18 cellular contexts compared by ENCODE assay signal in the genomic region with DNA sequence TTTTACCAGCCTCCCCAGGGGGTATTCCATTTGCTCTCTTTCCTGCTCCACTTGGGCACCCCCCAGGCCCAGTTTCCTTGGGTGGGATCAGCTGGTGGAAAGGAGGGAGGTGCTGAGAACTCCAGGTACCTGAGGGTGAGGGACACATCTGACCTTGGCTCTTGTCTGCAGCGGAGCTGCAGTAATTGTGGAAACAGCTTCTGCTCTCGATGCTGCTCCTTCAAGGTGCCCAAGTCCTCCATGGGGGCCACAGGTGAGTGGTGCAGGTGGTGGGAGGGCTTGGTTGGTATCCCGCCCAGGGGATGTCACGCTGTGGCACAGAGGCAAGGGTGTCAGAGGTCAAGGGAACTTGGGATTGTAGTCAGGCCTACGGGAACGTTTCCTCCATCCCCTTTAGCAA. TPM values are rescaled to one million over a fixed set of nuclear protein-coding genes. Genes with fewer than 3 reads are reported as not detected.
DNase-seq lines count a peak whose midpoint lies in the region; ATAC-seq and TF ChIP-seq lines count a peak whose summit lies in the region.
"Had no signal": no experiment of that assay in that cellular context is flagged by ENCODE, and none has a peak within 500 bp of the region (broad histone marks: within the 10 kb centered on the region; RNA-seq: fewer than 3 reads in every experiment).

No MANE protein-coding gene starts in this region.

- no peaks in the 10 kb centered on the region for H3K79me2 ChIP-seq in trophoblast cell (ENCODE audit: control insufficient read depth, insufficient read depth, low read length, poor library complexity)

- no peak overlapping the region for H3K27ac Mint-ChIP-seq in activated naive CD4-positive, alpha-beta T cell treated with anti-CD3 and anti-CD28 coated beads, Interleukin-2, amount 10 ng/mL, durations not matched to agents 7 days and 5 days
- peak overlapping the region; percentile 29 for H3K27ac Mint-ChIP-seq in activated T-helper 1 cell treated with anti-CD3 and anti-CD28 coated beads, Interleukin-12 subunit alpha, Interleukin-12 subunit beta, Interleukin-2, Interleukin-4 antibody, amounts not matched to agents 30 ng/mL and 10 ng/mL and 1 ng/mL, durations not matched to agents 14 hours and 24 hours and 36 hours
- no peak overlapping the region for H3K27ac Mint-ChIP-seq in chondrocyte (ENCODE audit: unreplicated experiment)
- H3K27ac Mint-ChIP-seq: CD8-positive, alpha-beta memory T cell; H9 had no signal

- H3K4ac ChIP-seq in trophoblast cell (ENCODE audit: low read depth, low read length), result no peak overlapping the region

- no CpG with 5 or more reads among the region's 6 CpGs for WGBS in trophoblast cell (ENCODE audit: extremely low coverage, insufficient coverage, insufficient read length)

- TF ChIP-seq CTCF in chondrocyte (IDR thresholded peaks at IDR 0.05) (no peak), upper lobe of right lung (IDR thresholded peaks at IDR 0.05) (no peak)

- CTCF ChIA-PET in activated naive CD4-positive, alpha-beta T cell treated with anti-CD3 and anti-CD28 coated beads, Interleukin-2, amount 10 ng/mL, durations not matched to agents 7 days and 5 days (lab: Charles Lee), result interaction anchor here (1.2 to 1.6 kb wide), 2 partner anchors 111 to 112 kb away, joined by 3 to 6 read pairs; no protein-coding TSS in a partner anchor

- no peak overlapping the region for H2AK5ac ChIP-seq in trophoblast cell (ENCODE audit: low read length)

- no peaks in the 10 kb centered on the region for H3K9me3 Mint-ChIP-seq in activated naive CD4-positive, alpha-beta T cell treated with anti-CD3 and anti-CD28 coated beads, Interleukin-2, amount 10 ng/mL, durations not matched to agents 7 days and 5 days
- no peaks in the 10 kb centered on the region for H3K9me3 Mint-ChIP-seq in activated T-helper 1 cell treated with anti-CD3 and anti-CD28 coated beads, Interleukin-12 subunit alpha, Interleukin-12 subunit beta, Interleukin-2, Interleukin-4 antibody, amounts not matched to agents 30 ng/mL and 10 ng/mL and 1 ng/mL, durations not matched to agents 14 hours and 24 hours and 36 hours
- H3K9me3 Mint-ChIP-seq in chondrocyte (ENCODE audit: low read depth), result no peaks in the 10 kb centered on the region
- H3K9me3 Mint-ChIP-seq: CD4-positive, CD25-positive, alpha-beta regulatory T cell; CD8-positive, alpha-beta memory T cell; H9 had no signal

- H3K4me2 ChIP-seq in trophoblast cell (ENCODE audit: low read length), result no peak overlapping the region

- H3K9me3 ChIP-seq in upper lobe of right lung (no peaks in the 10 kb centered on the region), trophoblast cell (ENCODE audit: insufficient read depth, low read depth, low read length) (no peaks in the 10 kb centered on the region)
- H3K9me3 ChIP-seq: BE2C had no signal

- H2AFZ ChIP-seq in trophoblast cell (ENCODE audit: insufficient read depth, low read length, poor library complexity), result no peak overlapping the region

- no peak overlapping the region for H4K8ac ChIP-seq in trophoblast cell (ENCODE audit: low read depth, low read length)

- no peak overlapping the region for H3K4me3 Mint-ChIP-seq in activated naive CD4-positive, alpha-beta T cell treated with anti-CD3 and anti-CD28 coated beads, Interleukin-2, amount 10 ng/mL, durations not matched to agents 7 days and 5 days
- H3K4me3 Mint-ChIP-seq in activated T-helper 1 cell treated with anti-CD3 and anti-CD28 coated beads, Interleukin-12 subunit alpha, Interleukin-12 subunit beta, Interleukin-2, Interleukin-4 antibody, amounts not matched to agents 30 ng/mL and 10 ng/mL and 1 ng/mL, durations not matched to agents 14 hours and 24 hours and 36 hours, result no peak overlapping the region
- H3K4me3 Mint-ChIP-seq in chondrocyte (ENCODE audit: unreplicated experiment), result no peak overlapping the region
- H3K4me3 Mint-ChIP-seq: CD4-positive, CD25-positive, alpha-beta regulatory T cell; CD8-positive, alpha-beta memory T cell; H9 had no signal

- no peak overlapping the region for H3K4me3 ChIP-seq in upper lobe of right lung
- H3K4me3 ChIP-seq in trophoblast cell (ENCODE audit: low read depth, low read length), result no peak overlapping the region

- H3K79me1 ChIP-seq in trophoblast cell (ENCODE audit: low read length), result no peaks in the 10 kb centered on the region

- H3K4me1 Mint-ChIP-seq in activated naive CD4-positive, alpha-beta T cell treated with anti-CD3 and anti-CD28 coated beads, Interleukin-2, amount 10 ng/mL, durations not matched to agents 7 days and 5 days, result no peaks in the 10 kb centered on the region
- H3K4me1 Mint-ChIP-seq in activated T-helper 1 cell treated with anti-CD3 and anti-CD28 coated beads, Interleukin-12 subunit alpha, Interleukin-12 subunit beta, Interleukin-2, Interleukin-4 antibody, amounts not matched to agents 30 ng/mL and 10 ng/mL and 1 ng/mL, durations not matched to agents 14 hours and 24 hours and 36 hours (ENCODE audit: low read depth), result no peaks in the 10 kb centered on the region
- H3K4me1 Mint-ChIP-seq in chondrocyte (ENCODE audit: low read depth), result peaks cover 15% of the 10 kb centered on the region
- H3K4me1 Mint-ChIP-seq: CD8-positive, alpha-beta memory T cell had no signal

- H3K27me3 Mint-ChIP-seq in activated naive CD4-positive, alpha-beta T cell treated with anti-CD3 and anti-CD28 coated beads, Interleukin-2, amount 10 ng/mL, durations not matched to agents 7 days and 5 days, result no peaks in the 10 kb centered on the region
- H3K27me3 Mint-ChIP-seq in activated T-helper 1 cell treated with anti-CD3 and anti-CD28 coated beads, Interleukin-12 subunit alpha, Interleukin-12 subunit beta, Interleukin-2, Interleukin-4 antibody, amounts not matched to agents 30 ng/mL and 10 ng/mL and 1 ng/mL, durations not matched to agents 14 hours and 24 hours and 36 hours (ENCODE audit: insufficient read depth), result no peaks in the 10 kb centered on the region
- H3K27me3 Mint-ChIP-seq in chondrocyte (ENCODE audit: low read depth), result no peaks in the 10 kb centered on the region
- H3K27me3 Mint-ChIP-seq: CD4-positive, CD25-positive, alpha-beta regulatory T cell; CD8-positive, alpha-beta memory T cell had no signal

- no peak overlapping the region for H2BK120ac ChIP-seq in trophoblast cell (ENCODE audit: insufficient read depth, low read length, poor library complexity)

- H3K36me3 ChIP-seq in upper lobe of right lung (peaks cover 81% of the 10 kb centered on the region), trophoblast cell (ENCODE audit: control insufficient read depth in 1 of 2, insufficient read depth in 2 of 2, low read length in 2 of 2) (peaks cover 75 to 79% of the 10 kb centered on the region in 2 experiments)

- H3K9ac ChIP-seq in trophoblast cell (ENCODE audit: low read length), result no peak overlapping the region

- peak; percentile 3 for DNase-seq in activated naive CD4-positive, alpha-beta T cell treated with anti-CD3 and anti-CD28 coated beads, Interleukin-2, amount 10 ng/mL, durations not matched to agents 7 days and 5 days
- DNase-seq in activated naive CD4-positive, alpha-beta T cell treated with Interleukin-2 at 50 U/mL for 16 hours, result no peak
- no peak for DNase-seq in activated T-helper 1 cell treated with anti-CD3 and anti-CD28 coated beads, Interleukin-12 subunit alpha, Interleukin-12 subunit beta, Interleukin-2, Interleukin-4 antibody, amounts not matched to agents 30 ng/mL and 10 ng/mL and 1 ng/mL, durations not matched to agents 14 hours and 24 hours and 36 hours (ENCODE audit: low spot score)
- DNase-seq in chondrocyte (ENCODE audit: low spot score) (peak; percentile 69), upper lobe of right lung (peak; percentile 48), H4 (ENCODE audit: low spot score) (no peak), trophoblast cell (no peak)
- DNase-seq: BE2C; C1 segment of cervical spinal cord; CD4-positive, CD25-positive, alpha-beta regulatory T cell; CD8-positive, alpha-beta memory T cell; COR-L47; DMS 273 treated with DMSO at 0.1 percent for 48 hours; DMS53; GDM1; GOT3; H9 had no signal

- no peak for ATAC-seq in upper lobe of right lung

- no peak overlapping the region for H3K14ac ChIP-seq in trophoblast cell (ENCODE audit: low read length)

- no peak overlapping the region for H4K12ac ChIP-seq in trophoblast cell (ENCODE audit: low read depth, low read length)

- H3K27me3 ChIP-seq in upper lobe of right lung (no peaks in the 10 kb centered on the region), trophoblast cell (ENCODE audit: insufficient read depth, low read length) (no peaks in the 10 kb centered on the region)
- H3K27me3 ChIP-seq: BE2C had no signal

- H4K91ac ChIP-seq in trophoblast cell (ENCODE audit: low read depth, low read length), result no peak overlapping the region

- H3K27ac ChIP-seq in upper lobe of right lung (no peak overlapping the region), trophoblast cell (ENCODE audit: low read depth, low read length) (no peak overlapping the region)

- no peak overlapping the region for H3K23ac ChIP-seq in trophoblast cell (ENCODE audit: low read length)

- H3K4me1 ChIP-seq in upper lobe of right lung (no peaks in the 10 kb centered on the region), trophoblast cell (ENCODE audit: control insufficient read depth in 1 of 2, insufficient read depth in 2 of 2, low read length in 2 of 2) (no peaks in the 10 kb centered on the region)
- H3K4me1 ChIP-seq: BE2C had no signal

- no peak overlapping the region for H2BK12ac ChIP-seq in trophoblast cell (ENCODE audit: low read length)

- no peak overlapping the region for H2BK5ac ChIP-seq in trophoblast cell (ENCODE audit: low read depth, low read length, poor library complexity)

- peaks cover 41% of the 10 kb centered on the region for H3K36me3 Mint-ChIP-seq in activated naive CD4-positive, alpha-beta T cell treated with anti-CD3 and anti-CD28 coated beads, Interleukin-2, amount 10 ng/mL, durations not matched to agents 7 days and 5 days
- peaks cover 33% of the 10 kb centered on the region for H3K36me3 Mint-ChIP-seq in activated T-helper 1 cell treated with anti-CD3 and anti-CD28 coated beads, Interleukin-12 subunit alpha, Interleukin-12 subunit beta, Interleukin-2, Interleukin-4 antibody, amounts not matched to agents 30 ng/mL and 10 ng/mL and 1 ng/mL, durations not matched to agents 14 hours and 24 hours and 36 hours (ENCODE audit: low read depth)
- peaks cover 27% of the 10 kb centered on the region for H3K36me3 Mint-ChIP-seq in chondrocyte (ENCODE audit: low read depth)

- intact Hi-C loops in activated T-helper 1 cell treated with anti-CD3 and anti-CD28 coated beads, Interleukin-12 subunit alpha, Interleukin-12 subunit beta, Interleukin-2, Interleukin-4 antibody, amounts not matched to agents 30 ng/mL and 10 ng/mL and 1 ng/mL, durations not matched to agents 14 hours and 24 hours and 36 hours (cut with micrococcal nuclease), result no loop called here
- intact Hi-C loops in upper lobe of right lung (cut with DNase I), result no loop called here

- no peak overlapping the region for H3K18ac ChIP-seq in trophoblast cell (ENCODE audit: low read length)

RNA-seq across cellular contexts. Expression of gene SFRP5, which starts 14.3 kb away (rescaled TPM):
- total RNA-seq in activated T-helper 1 cell treated with anti-CD3 and anti-CD28 coated beads, Interleukin-12 subunit alpha, Interleukin-12 subunit beta, Interleukin-2, Interleukin-4 antibody, amounts not matched to agents 30 ng/mL and 10 ng/mL and 1 ng/mL, durations not matched to agents 14 hours and 24 hours and 36 hours, result not detected in 2 replicates
- total RNA-seq in chondrocyte (0.31 to 0.80 TPM (median 0.35 TPM) in 3 replicates), upper lobe of right lung (3.0 TPM)
- not detected in 2 replicates for total RNA-seq in H4 (2014; rRNA removed; shearing (Covaris generic))
- polyA plus RNA-seq in trophoblast cell (2013), result not detected in 2 replicates
- total RNA-seq: A172; CD4-positive, CD25-positive, alpha-beta regulatory T cell; CD8-positive, alpha-beta memory T cell had no signal

RNA-seq across cellular contexts. Expression of gene ZFYVE27, which starts 20.5 kb away (rescaled TPM):
- 41.7 and 42.5 TPM in 2 replicates for total RNA-seq in activated T-helper 1 cell treated with anti-CD3 and anti-CD28 coated beads, Interleukin-12 subunit alpha, Interleukin-12 subunit beta, Interleukin-2, Interleukin-4 antibody, amounts not matched to agents 30 ng/mL and 10 ng/mL and 1 ng/mL, durations not matched to agents 14 hours and 24 hours and 36 hours
- total RNA-seq in chondrocyte (16.9 to 18.1 TPM (median 17.1 TPM) in 3 replicates), upper lobe of right lung (29.4 TPM)
- total RNA-seq in H4 (2014; rRNA removed; shearing (Covaris generic)), result 10.2 and 13.1 TPM in 2 replicates
- 10.8 and 12.1 TPM in 2 replicates for polyA plus RNA-seq in trophoblast cell (2013)

RNA-seq across cellular contexts. Expression of gene MARVELD1, which starts 43.9 kb away (rescaled TPM):
- total RNA-seq in activated T-helper 1 cell treated with anti-CD3 and anti-CD28 coated beads, Interleukin-12 subunit alpha, Interleukin-12 subunit beta, Interleukin-2, Interleukin-4 antibody, amounts not matched to agents 30 ng/mL and 10 ng/mL and 1 ng/mL, durations not matched to agents 14 hours and 24 hours and 36 hours, result 3.0 and 3.4 TPM in 2 replicates
- total RNA-seq in chondrocyte, result 133 to 150 TPM (median 143 TPM) in 3 replicates
- total RNA-seq in upper lobe of right lung, result 43.8 TPM
- 33.4 and 46.1 TPM in 2 replicates for total RNA-seq in H4 (2014; rRNA removed; shearing (Covaris generic))
- 29.2 and 29.4 TPM in 2 replicates for polyA plus RNA-seq in trophoblast cell (2013)
- polyA plus RNA-seq: CD4-positive, CD25-positive, alpha-beta regulatory T cell had no signal

Comparison
In these comparisons a context has a peak if more than half of its experiments do, and no peak if none do; other contexts are left out.
1. DNase-seq: peak in activated naive CD4-positive, alpha-beta T cell treated with anti-CD3 and anti-CD28 coated beads, Interleukin-2, amount 10 ng/mL, durations not matched to agents 7 days and 5 days (single experiment), chondrocyte (single experiment) and upper lobe of right lung (single experiment); none in activated naive CD4-positive, alpha-beta T cell treated with Interleukin-2 at 50 U/mL for 16 hours (single experiment), activated T-helper 1 cell treated with anti-CD3 and anti-CD28 coated beads, Interleukin-12 subunit alpha, Interleukin-12 subunit beta, Interleukin-2, Interleukin-4 antibody, amounts not matched to agents 30 ng/mL and 10 ng/mL and 1 ng/mL, durations not matched to agents 14 hours and 24 hours and 36 hours (single experiment), H4 (single experiment) and trophoblast cell (0 of 2).